Comparison of ENCODE assay signal across 12 cellular contexts in the genomic region with DNA sequence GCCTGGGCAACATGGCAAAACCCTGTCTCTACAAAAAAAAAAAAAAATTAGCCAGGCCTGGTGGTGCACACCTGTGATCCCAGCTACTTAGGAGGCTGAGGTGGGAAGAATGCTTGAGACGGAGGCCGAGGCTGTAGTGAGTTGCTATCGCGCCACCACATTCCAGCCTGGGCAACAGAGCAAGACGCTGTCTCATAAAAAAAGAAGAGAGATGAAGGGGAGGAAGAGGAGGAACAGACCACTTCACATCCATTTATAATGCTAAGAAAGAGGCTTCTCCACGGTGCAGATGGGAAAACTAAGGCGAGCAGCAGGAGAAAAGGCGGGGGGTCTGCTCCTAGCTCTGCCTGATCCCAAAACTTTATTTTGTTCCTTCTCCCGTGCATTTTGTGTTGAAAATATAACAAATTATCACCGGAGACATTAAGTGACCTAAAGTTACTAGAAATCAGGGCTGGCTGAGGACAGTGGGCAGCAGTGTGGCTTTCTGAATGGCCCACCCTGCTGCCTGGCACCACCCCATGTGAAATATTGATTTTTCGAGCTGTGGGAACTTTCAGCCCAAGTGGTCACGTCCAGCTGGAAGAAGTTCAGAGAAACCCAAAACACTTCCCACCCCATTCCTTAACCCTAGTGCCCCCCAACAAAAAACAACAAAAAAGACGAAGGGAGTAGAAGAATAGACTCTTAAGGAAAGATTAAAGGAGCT. TPM values are rescaled to one million over a fixed set of nuclear protein-coding genes. Genes with fewer than 3 reads are reported as not detected.
A peak's percentile ranks its signal among the peaks of the same experiment; 100 is the strongest.
DNase-seq lines count a peak whose midpoint lies in the region; ATAC-seq, FAIRE-seq and TF ChIP-seq lines count a peak whose summit lies in the region.
"Had no signal": no experiment of that assay in that cellular context is flagged by ENCODE, and none has a peak within 500 bp of the region (broad histone marks: within the 10 kb centered on the region; RNA-seq: fewer than 3 reads in every experiment).

No MANE protein-coding gene starts in this region.

- H3K27ac ChIP-seq in BLaER1 (peak overlapping the region; percentile 68), MM.1S (ENCODE audit: low read length) (peak overlapping the region; percentile 70; the same call in 1 of the 2 replicates), ovary (peak overlapping the region; percentile 25 to 47)

- peaks cover 74 to 82% of the 10 kb centered on the region in 2 donors for H3K4me1 Mint-ChIP-seq in effector memory CD8-positive, alpha-beta T cell (ENCODE audit: low read depth in 2 of 2)

- peaks cover 99% of the 10 kb centered on the region for H3K4me1 ChIP-seq in BLaER1
- H3K4me1 ChIP-seq in MM.1S (ENCODE audit: low read length) = peaks cover 75% of the 10 kb centered on the region
- H3K4me1 ChIP-seq in ovary (ENCODE audit: insufficient read depth) = peaks cover 15% of the 10 kb centered on the region

- H3K79me2 ChIP-seq in MM.1S (ENCODE audit: low read length) = peaks cover 100% of the 10 kb centered on the region

- H3K9ac ChIP-seq in BLaER1 (peak overlapping the region; percentile 64; the same call in 1 of the 2 replicates), MM.1S (ENCODE audit: low read length) (no peak overlapping the region)

- H3K4me2 ChIP-seq in BLaER1 (peak overlapping the region; percentile 100), MM.1S (ENCODE audit: low read depth, low read length) (peak overlapping the region; percentile 47; the same call in 1 of the 2 replicates)

- H3K27me3 ChIP-seq in BLaER1 (no peaks in the 10 kb centered on the region), MM.1S (replicated peaks; ENCODE audit: insufficient read depth, low read length) (no peaks in the 10 kb centered on the region), ovary (no peaks in the 10 kb centered on the region)

- ATAC-seq in effector memory CD8-positive, alpha-beta T cell (replicated peaks) = no peak
- ATAC-seq: SK-N-SH treated with all-trans-retinoic acid at 6 μM for 48 hours had no signal

- no peak for TF ChIP-seq POLR2A in ovary (IDR thresholded peaks at IDR 0.05)

- H3K27me3 Mint-ChIP-seq in effector memory CD8-positive, alpha-beta T cell = no peaks in the 10 kb centered on the region

- H3K9me3 Mint-ChIP-seq in effector memory CD8-positive, alpha-beta T cell = no peaks in the 10 kb centered on the region

- H3K9me3 ChIP-seq in BLaER1 (no peaks in the 10 kb centered on the region), MM.1S (replicated peaks; ENCODE audit: insufficient read depth, low read length) (no peaks in the 10 kb centered on the region), ovary (no peaks in the 10 kb centered on the region)

- no peak for TF ChIP-seq CTCF in MM.1S (IDR thresholded peaks at IDR 0.05; ENCODE audit: low read length)
- TF ChIP-seq CTCF in ovary (IDR thresholded peaks at IDR 0.05) = no peak

- H3K4me3 Mint-ChIP-seq in effector memory CD8-positive, alpha-beta T cell = peak overlapping the region; percentile 90 to 96

- no peak for TF ChIP-seq EP300 in ovary (IDR thresholded peaks at IDR 0.05)

- H4K20me1 ChIP-seq in BLaER1 (peaks cover 100% of the 10 kb centered on the region), MM.1S (ENCODE audit: insufficient read depth, low read length) (peaks cover 36% of the 10 kb centered on the region)

- H3K4me3 ChIP-seq in BLaER1 (peak overlapping the region; percentile 45; the same call in 1 of the 2 replicates), MM.1S (ENCODE audit: low read length) (peak overlapping the region; percentile 2; the same call in 1 of the 2 replicates), ovary (no peak overlapping the region)

- DNase-seq in MM.1S = no peak
- no peak for DNase-seq in effector memory CD8-positive, alpha-beta T cell
- DNase-seq in ovary = no peak
- DNase-seq in RCC 7860 (ENCODE audit: low spot score) = no peak
- DNase-seq in NCI-H146 treated with DMSO at 0.1 percent for 48 hours (lab: John Stamatoyannopoulos, UW; ENCODE audit: unreplicated experiment) = no peak
- no peak for DNase-seq in glomerular visceral epithelial cell (ENCODE audit: extremely low spot score)
- DNase-seq in AG08396 (ENCODE audit: low spot score) = no peak
- DNase-seq: activated gamma-delta T cell treated with Interleukin-2 at 50 U/mL for 16 hours, head of caudate nucleus, NCI-H187 treated with DMSO at 0.1 percent for 48 hours had no signal

- peak overlapping the region; percentile 97 to 98 for H3K27ac Mint-ChIP-seq in effector memory CD8-positive, alpha-beta T cell

- no peaks in the 10 kb centered on the region for H3K9me2 ChIP-seq in MM.1S (replicated peaks; ENCODE audit: insufficient read depth, low read length)

- WGBS in ovary, 3 donors = 30 to 34% (median 31%) methylated on average over 13 of the region's 13 CpGs

- peaks cover 48% of the 10 kb centered on the region for H3F3A ChIP-seq in MM.1S (ENCODE audit: insufficient read depth, low read length)

- FAIRE-seq in RCC 7860 (lab: Jason Lieb, UNC) = no peak

- H3K36me3 ChIP-seq in BLaER1 (peaks cover 45% of the 10 kb centered on the region), MM.1S (replicated peaks; ENCODE audit: insufficient read depth, low read length) (peaks cover 13% of the 10 kb centered on the region), ovary (no peaks in the 10 kb centered on the region)

- intact Hi-C loops in ovary (cut with DNase I) = loop anchor here in 1 of 4 donors (10.0 kb wide), 1 partner anchor 87 kb away; no protein-coding TSS in a partner anchor

- H2AFZ ChIP-seq in MM.1S (ENCODE audit: low read length) = no peak overlapping the region

- peaks cover 79% of the 10 kb centered on the region for H3K36me3 Mint-ChIP-seq in effector memory CD8-positive, alpha-beta T cell (ENCODE audit: insufficient read depth)

RNA-seq across cellular contexts. Expression of gene MYH9, which starts 9.5 kb away (rescaled TPM):
- total RNA-seq in ovary = 100 to 1,000 TPM; 128 to 452 (median 348) TPM
- 100 to 1,000 TPM; 196 to 530 TPM for polyA plus RNA-seq in ovary
